In the genomic region with DNA sequence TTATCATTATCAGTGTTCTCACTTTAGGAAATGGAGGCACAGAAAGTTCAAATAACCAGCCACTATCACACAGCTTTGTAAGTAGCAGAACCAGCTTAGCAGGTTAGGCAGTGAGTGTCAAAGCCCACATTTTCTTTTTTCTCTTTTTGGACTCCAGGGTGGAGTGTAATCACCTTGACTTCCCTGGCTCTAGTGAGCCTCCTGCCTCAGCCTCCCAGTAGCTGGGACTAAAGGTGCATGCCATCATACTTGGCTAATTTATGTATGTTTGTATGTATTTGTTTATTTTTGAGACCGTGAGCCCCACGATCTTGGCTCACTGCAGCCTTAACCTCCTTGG, we compare ENCODE assay signal across 3 cellular contexts.
A peak's percentile ranks its signal among the peaks of the same experiment; 100 is the strongest.
TF ChIP-seq lines count a peak whose summit lies in the region.

No MANE protein-coding gene starts in this region.

TF ChIP-seq in Ishikawa, 13 proteins besides CTCF, POLR2A, EP300 and RAD21 (continued from another document):
- TF ChIP-seq, protein P1, sequence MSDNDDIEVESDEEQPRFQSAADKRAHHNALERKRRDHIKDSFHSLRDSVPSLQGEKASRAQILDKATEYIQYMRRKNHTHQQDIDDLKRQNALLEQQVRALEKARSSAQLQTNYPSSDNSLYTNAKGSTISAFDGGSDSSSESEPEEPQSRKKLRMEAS (IDR thresholded peaks at IDR 0.05) = peak; percentile 19; the same call in 1 of the 2 replicates
- TF ChIP-seq ZBTB7A (IDR thresholded peaks at IDR 0.05; ENCODE audit: low read depth) (no peak), YY1 (IDR thresholded peaks at IDR 0.05; ENCODE audit: low read depth) (0 out of 2 replicates have a peak, but pooled peaks have one; percentile 55), NFIC (IDR thresholded peaks at IDR 0.05) (peak; percentile 8; the same call in 1 of the 2 replicates)

TF ChIP-seq in K562, 482 proteins besides CTCF, POLR2A, EP300 and RAD21 (continues in another document):
- TF ChIP-seq, protein P2, sequence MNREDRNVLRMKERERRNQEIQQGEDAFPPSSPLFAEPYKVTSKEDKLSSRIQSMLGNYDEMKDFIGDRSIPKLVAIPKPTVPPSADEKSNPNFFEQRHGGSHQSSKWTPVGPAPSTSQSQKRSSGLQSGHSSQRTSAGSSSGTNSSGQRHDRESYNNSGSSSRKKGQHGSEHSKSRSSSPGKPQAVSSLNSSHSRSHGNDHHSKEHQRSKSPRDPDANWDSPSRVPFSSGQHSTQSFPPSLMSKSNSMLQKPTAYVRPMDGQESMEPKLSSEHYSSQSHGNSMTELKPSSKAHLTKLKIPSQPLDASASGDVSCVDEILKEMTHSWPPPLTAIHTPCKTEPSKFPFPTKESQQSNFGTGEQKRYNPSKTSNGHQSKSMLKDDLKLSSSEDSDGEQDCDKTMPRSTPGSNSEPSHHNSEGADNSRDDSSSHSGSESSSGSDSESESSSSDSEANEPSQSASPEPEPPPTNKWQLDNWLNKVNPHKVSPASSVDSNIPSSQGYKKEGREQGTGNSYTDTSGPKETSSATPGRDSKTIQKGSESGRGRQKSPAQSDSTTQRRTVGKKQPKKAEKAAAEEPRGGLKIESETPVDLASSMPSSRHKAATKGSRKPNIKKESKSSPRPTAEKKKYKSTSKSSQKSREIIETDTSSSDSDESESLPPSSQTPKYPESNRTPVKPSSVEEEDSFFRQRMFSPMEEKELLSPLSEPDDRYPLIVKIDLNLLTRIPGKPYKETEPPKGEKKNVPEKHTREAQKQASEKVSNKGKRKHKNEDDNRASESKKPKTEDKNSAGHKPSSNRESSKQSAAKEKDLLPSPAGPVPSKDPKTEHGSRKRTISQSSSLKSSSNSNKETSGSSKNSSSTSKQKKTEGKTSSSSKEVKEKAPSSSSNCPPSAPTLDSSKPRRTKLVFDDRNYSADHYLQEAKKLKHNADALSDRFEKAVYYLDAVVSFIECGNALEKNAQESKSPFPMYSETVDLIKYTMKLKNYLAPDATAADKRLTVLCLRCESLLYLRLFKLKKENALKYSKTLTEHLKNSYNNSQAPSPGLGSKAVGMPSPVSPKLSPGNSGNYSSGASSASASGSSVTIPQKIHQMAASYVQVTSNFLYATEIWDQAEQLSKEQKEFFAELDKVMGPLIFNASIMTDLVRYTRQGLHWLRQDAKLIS (CRISPR knock-in tag; IDR thresholded peaks at IDR 0.05) = no peak
- no peak for TF ChIP-seq HEY1 (CRISPR knock-in tag; IDR thresholded peaks at IDR 0.05; ENCODE audit: borderline replicate concordance)
- TF ChIP-seq, protein P3, sequence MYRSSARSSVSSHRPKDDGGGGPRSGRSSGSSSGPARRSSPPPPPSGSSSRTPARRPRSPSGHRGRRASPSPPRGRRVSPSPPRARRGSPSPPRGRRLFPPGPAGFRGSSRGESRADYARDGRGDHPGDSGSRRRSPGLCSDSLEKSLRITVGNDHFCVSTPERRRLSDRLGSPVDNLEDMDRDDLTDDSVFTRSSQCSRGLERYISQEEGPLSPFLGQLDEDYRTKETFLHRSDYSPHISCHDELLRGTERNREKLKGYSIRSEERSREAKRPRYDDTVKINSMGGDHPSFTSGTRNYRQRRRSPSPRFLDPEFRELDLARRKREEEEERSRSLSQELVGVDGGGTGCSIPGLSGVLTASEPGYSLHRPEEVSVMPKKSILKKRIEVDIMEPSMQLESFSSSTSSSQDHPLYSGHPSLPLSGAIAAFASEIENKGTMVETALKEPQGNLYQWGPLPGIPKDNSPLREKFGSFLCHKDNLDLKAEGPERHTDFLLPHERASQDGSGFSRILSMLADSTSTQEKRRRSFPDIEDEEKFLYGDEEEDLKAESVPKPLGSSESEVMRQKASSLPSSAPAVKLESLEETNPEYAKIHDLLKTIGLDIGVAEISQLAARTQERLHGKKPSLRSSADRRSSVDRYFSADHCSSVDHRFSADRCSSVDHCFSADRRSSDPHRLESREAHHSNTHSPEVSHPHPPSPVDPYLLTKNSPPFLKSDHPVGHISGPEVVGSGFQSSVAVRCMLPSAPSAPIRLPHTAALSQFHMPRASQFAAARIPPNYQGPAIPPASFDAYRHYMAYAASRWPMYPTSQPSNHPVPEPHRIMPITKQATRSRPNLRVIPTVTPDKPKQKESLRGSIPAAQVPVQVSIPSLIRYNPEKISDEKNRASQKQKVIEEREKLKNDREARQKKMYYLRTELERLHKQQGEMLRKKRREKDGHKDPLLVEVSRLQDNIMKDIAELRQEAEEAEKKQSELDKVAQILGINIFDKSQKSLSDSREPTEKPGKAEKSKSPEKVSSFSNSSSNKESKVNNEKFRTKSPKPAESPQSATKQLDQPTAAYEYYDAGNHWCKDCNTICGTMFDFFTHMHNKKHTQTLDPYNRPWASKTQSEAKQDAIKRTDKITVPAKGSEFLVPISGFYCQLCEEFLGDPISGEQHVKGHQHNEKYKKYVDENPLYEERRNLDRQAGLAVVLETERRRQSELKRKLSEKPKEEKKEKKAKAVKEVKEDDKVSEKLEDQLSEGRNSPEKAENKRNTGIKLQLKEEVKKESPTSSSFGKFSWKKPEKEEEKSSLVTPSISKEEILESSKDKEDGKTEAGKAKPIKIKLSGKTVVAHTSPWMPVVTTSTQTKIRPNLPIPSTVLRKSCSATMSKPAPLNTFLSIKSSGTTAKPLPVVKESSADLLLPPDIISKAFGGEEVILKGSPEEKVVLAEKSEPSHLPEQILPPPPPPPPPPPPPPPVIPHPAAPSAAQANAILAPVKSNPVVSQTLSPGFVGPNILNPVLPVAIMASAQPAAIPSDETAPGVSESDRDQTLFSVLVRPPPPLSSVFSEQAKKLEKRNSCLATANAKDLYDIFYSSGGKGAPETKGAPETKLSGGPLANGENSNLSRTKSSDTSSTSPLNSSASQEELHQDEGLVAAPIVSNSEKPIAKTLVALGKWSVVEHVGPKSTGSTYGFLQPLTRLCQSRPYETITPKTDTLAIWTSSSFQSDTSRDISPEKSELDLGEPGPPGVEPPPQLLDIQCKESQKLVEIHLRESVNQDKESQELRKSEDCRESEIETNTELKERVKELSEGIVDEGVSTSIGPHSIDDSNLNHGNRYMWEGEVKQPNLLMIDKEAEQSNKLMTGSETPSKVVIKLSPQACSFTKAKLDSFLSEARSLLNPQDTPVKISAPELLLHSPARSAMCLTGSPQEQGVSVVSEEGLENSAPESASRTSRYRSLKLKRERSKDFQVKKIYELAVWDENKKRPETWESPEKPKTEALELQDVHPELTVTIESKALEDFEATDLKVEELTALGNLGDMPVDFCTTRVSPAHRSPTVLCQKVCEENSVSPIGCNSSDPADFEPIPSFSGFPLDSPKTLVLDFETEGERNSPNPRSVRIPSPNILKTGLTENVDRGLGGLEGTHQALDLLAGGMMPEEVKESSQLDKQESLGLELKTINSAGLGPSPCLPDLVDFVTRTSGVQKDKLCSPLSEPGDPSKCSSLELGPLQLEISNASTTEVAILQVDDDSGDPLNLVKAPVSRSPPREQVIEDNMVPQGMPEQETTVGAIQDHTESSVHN (IDR thresholded peaks at IDR 0.05; ENCODE audit: borderline replicate concordance in 1 of 2, low read depth in 1 of 2) = no peak

TF ChIP-seq in SK-N-SH, 30 proteins besides CTCF, POLR2A, EP300 and RAD21 (continued from another document):
- TF ChIP-seq PBX3 (IDR thresholded peaks at IDR 0.05) = no peak
- TF ChIP-seq FOXJ3 (CRISPR knock-in tag; IDR thresholded peaks at IDR 0.05) = no peak
- TF ChIP-seq TAF1 (IDR thresholded peaks at IDR 0.05; ENCODE audit: borderline replicate concordance, low read depth, low read length) = no peak
- TF ChIP-seq, protein P4, sequence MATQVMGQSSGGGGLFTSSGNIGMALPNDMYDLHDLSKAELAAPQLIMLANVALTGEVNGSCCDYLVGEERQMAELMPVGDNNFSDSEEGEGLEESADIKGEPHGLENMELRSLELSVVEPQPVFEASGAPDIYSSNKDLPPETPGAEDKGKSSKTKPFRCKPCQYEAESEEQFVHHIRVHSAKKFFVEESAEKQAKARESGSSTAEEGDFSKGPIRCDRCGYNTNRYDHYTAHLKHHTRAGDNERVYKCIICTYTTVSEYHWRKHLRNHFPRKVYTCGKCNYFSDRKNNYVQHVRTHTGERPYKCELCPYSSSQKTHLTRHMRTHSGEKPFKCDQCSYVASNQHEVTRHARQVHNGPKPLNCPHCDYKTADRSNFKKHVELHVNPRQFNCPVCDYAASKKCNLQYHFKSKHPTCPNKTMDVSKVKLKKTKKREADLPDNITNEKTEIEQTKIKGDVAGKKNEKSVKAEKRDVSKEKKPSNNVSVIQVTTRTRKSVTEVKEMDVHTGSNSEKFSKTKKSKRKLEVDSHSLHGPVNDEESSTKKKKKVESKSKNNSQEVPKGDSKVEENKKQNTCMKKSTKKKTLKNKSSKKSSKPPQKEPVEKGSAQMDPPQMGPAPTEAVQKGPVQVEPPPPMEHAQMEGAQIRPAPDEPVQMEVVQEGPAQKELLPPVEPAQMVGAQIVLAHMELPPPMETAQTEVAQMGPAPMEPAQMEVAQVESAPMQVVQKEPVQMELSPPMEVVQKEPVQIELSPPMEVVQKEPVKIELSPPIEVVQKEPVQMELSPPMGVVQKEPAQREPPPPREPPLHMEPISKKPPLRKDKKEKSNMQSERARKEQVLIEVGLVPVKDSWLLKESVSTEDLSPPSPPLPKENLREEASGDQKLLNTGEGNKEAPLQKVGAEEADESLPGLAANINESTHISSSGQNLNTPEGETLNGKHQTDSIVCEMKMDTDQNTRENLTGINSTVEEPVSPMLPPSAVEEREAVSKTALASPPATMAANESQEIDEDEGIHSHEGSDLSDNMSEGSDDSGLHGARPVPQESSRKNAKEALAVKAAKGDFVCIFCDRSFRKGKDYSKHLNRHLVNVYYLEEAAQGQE (IDR thresholded peaks at IDR 0.05; ENCODE audit: low read depth, low read length) = no peak
- no peak for TF ChIP-seq TEAD4 (IDR thresholded peaks at IDR 0.05; ENCODE audit: borderline replicate concordance, insufficient read depth)
TF ChIP-seq in SK-N-SH: peak in this region for 0.
